ENCODE assay signal across 14 cellular contexts in genomic region chr9:1941989-1942388, GRCh38.
DNase-seq lines count a peak whose midpoint lies in the region; ATAC-seq and TF ChIP-seq lines count a peak whose summit lies in the region.
"Had no signal": no experiment of that assay in that cellular context is flagged by ENCODE, and none has a peak within 500 bp of the region (broad histone marks: within the 10 kb centered on the region; RNA-seq: fewer than 3 reads in every experiment).

No MANE protein-coding gene starts in this region.

- H3K79me2 ChIP-seq in OCI-LY3 (ENCODE audit: low read length): no peaks in the 10 kb centered on the region

- CTCF ChIA-PET in activated CD8-positive, alpha-beta T cell treated with anti-CD3 and anti-CD28 coated beads for 36 hours (lab: Charles Lee): interaction anchor here (0.7 to 1.6 kb wide), 6 partner anchors 11 to 214 kb away, joined by 3 to 4 read pairs (median 3); no protein-coding TSS in a partner anchor
- CTCF ChIA-PET in activated CD8-positive, alpha-beta T cell treated with anti-CD3 and anti-CD28 coated beads, Interleukin-2, amount 10 ng/mL, durations not matched to agents 7 days and 5 days (lab: Charles Lee): interaction anchor here (0.9 to 1.2 kb wide), 3 partner anchors 12 to 102 kb away, joined by 3 read pairs; no protein-coding TSS in a partner anchor
- CTCF ChIA-PET in activated naive CD4-positive, alpha-beta T cell treated with anti-CD3 and anti-CD28 coated beads, Interleukin-2, amount 10 ng/mL, durations not matched to agents 7 days and 5 days (lab: Charles Lee): interaction anchor here (1.3 kb wide), 2 partner anchors 126 to 130 kb away, joined by 4 read pairs; no protein-coding TSS in a partner anchor
- CTCF ChIA-PET in activated CD4-positive, alpha-beta memory T cell treated with anti-CD3 and anti-CD28 coated beads for 36 hours (lab: Charles Lee): interaction anchor here (1.5 to 4.1 kb wide), 3 partner anchors 125 to 214 kb away, joined by 5 to 14 read pairs (median 11); no protein-coding TSS in a partner anchor

- no peak overlapping the region for H3K4me3 ChIP-seq in OCI-LY3 (ENCODE audit: low read length)
- H3K4me3 ChIP-seq in fibroblast of pulmonary artery (replicated peaks; ENCODE audit: low read depth, low read length): no peak overlapping the region
- no peak overlapping the region for H3K4me3 ChIP-seq in tibial artery

- no peak overlapping the region for H2AFZ ChIP-seq in OCI-LY3 (ENCODE audit: low read depth, low read length)

- H3K9me3 ChIP-seq in OCI-LY3 (ENCODE audit: insufficient read depth, low read length): no peaks in the 10 kb centered on the region
- no peaks in the 10 kb centered on the region for H3K9me3 ChIP-seq in tibial artery

- TF ChIP-seq CTCF in activated CD8-positive, alpha-beta T cell treated with anti-CD3 and anti-CD28 coated beads for 36 hours (IDR thresholded peaks at IDR 0.05): peak; percentile 9
- TF ChIP-seq CTCF in OCI-LY3 (IDR thresholded peaks at IDR 0.05; ENCODE audit: low read depth, low read length): peak; percentile 43
- peak; percentile 30 for TF ChIP-seq CTCF in fibroblast of pulmonary artery (IDR thresholded peaks at IDR 0.05; ENCODE audit: low read length, missing control alignments)
- TF ChIP-seq CTCF in tibial artery (IDR thresholded peaks at IDR 0.05): peak; percentile 16 to 24

- POLR2A ChIA-PET in activated CD8-positive, alpha-beta T cell treated with anti-CD3 and anti-CD28 coated beads for 36 hours (lab: Charles Lee): interaction anchor here (0.6 kb wide), 1 partner anchor 226 kb away, joined by 3 read pairs; no protein-coding TSS in a partner anchor
- POLR2A ChIA-PET in activated CD8-positive, alpha-beta T cell treated with anti-CD3 and anti-CD28 coated beads, Interleukin-2, amount 10 ng/mL, durations not matched to agents 7 days and 5 days (lab: Charles Lee): no interaction called here
- POLR2A ChIA-PET in activated CD4-positive, alpha-beta memory T cell treated with anti-CD3 and anti-CD28 coated beads for 36 hours (lab: Charles Lee): no interaction called here

- no peak for ATAC-seq in activated CD8-positive, alpha-beta T cell treated with anti-CD3 and anti-CD28 coated beads for 36 hours
- no peak for ATAC-seq in activated CD8-positive, alpha-beta T cell treated with anti-CD3 and anti-CD28 coated beads, Interleukin-2, amount 10 ng/mL, durations not matched to agents 7 days and 5 days
- ATAC-seq: Right ventricle myocardium inferior had no signal

- intact Hi-C loops in activated CD8-positive, alpha-beta T cell treated with anti-CD3 and anti-CD28 coated beads for 36 hours (cut with micrococcal nuclease): loop anchor here (5.0 kb wide), 2 partner anchors 65 to 145 kb away; no protein-coding TSS in a partner anchor
- intact Hi-C loops in tibial artery (cut with DNase I; ENCODE audit: low total_unique reads): no loop called here
- intact Hi-C loops in activated CD4-positive, alpha-beta memory T cell treated with anti-CD3 and anti-CD28 coated beads for 36 hours (cut with micrococcal nuclease): loop anchor here (5.0 kb wide), 4 partner anchors 65 to 215 kb away; no protein-coding TSS in a partner anchor

- H3K4me2 ChIP-seq in OCI-LY3 (ENCODE audit: low read length): no peak overlapping the region

- H3K36me3 Mint-ChIP-seq in activated CD8-positive, alpha-beta T cell treated with anti-CD3 and anti-CD28 coated beads for 36 hours (ENCODE audit: low read depth): no peaks in the 10 kb centered on the region
- no peaks in the 10 kb centered on the region for H3K36me3 Mint-ChIP-seq in activated CD8-positive, alpha-beta T cell treated with anti-CD3 and anti-CD28 coated beads, Interleukin-2, amount 10 ng/mL, durations not matched to agents 7 days and 5 days (ENCODE audit: low read depth)
- no peaks in the 10 kb centered on the region for H3K36me3 Mint-ChIP-seq in activated naive CD4-positive, alpha-beta T cell treated with anti-CD3 and anti-CD28 coated beads, Interleukin-2, amount 10 ng/mL, durations not matched to agents 7 days and 5 days
- H3K36me3 Mint-ChIP-seq in activated CD4-positive, alpha-beta memory T cell treated with anti-CD3 and anti-CD28 coated beads for 36 hours: no peaks in the 10 kb centered on the region
- H3K36me3 Mint-ChIP-seq: brain had no signal

- H3K9ac ChIP-seq in OCI-LY3 (ENCODE audit: low read length): 0 out of 2 replicates have a peak overlapping the region, but pooled peaks have one; percentile 6

- H3K4me3 Mint-ChIP-seq in activated CD8-positive, alpha-beta T cell treated with anti-CD3 and anti-CD28 coated beads for 36 hours: no peak overlapping the region
- H3K4me3 Mint-ChIP-seq in activated CD8-positive, alpha-beta T cell treated with anti-CD3 and anti-CD28 coated beads, Interleukin-2, amount 10 ng/mL, durations not matched to agents 7 days and 5 days: no peak overlapping the region
- no peak overlapping the region for H3K4me3 Mint-ChIP-seq in activated naive CD4-positive, alpha-beta T cell treated with anti-CD3 and anti-CD28 coated beads, Interleukin-2, amount 10 ng/mL, durations not matched to agents 7 days and 5 days
- H3K4me3 Mint-ChIP-seq in activated CD4-positive, alpha-beta memory T cell treated with anti-CD3 and anti-CD28 coated beads for 36 hours: no peak overlapping the region
- H3K4me3 Mint-ChIP-seq: brain had no signal

- no peaks in the 10 kb centered on the region for H3K27me3 ChIP-seq in OCI-LY3 (ENCODE audit: low read depth, low read length)
- H3K27me3 ChIP-seq in tibial artery: no peaks in the 10 kb centered on the region

- no peaks in the 10 kb centered on the region for H4K20me1 ChIP-seq in OCI-LY3 (ENCODE audit: insufficient read depth, low read length)

- H3K27ac Mint-ChIP-seq in activated CD8-positive, alpha-beta T cell treated with anti-CD3 and anti-CD28 coated beads for 36 hours: no peak overlapping the region
- H3K27ac Mint-ChIP-seq in activated CD8-positive, alpha-beta T cell treated with anti-CD3 and anti-CD28 coated beads, Interleukin-2, amount 10 ng/mL, durations not matched to agents 7 days and 5 days: no peak overlapping the region
- H3K27ac Mint-ChIP-seq in activated naive CD4-positive, alpha-beta T cell treated with anti-CD3 and anti-CD28 coated beads, Interleukin-2, amount 10 ng/mL, durations not matched to agents 7 days and 5 days: no peak overlapping the region
- H3K27ac Mint-ChIP-seq in activated CD4-positive, alpha-beta memory T cell treated with anti-CD3 and anti-CD28 coated beads for 36 hours: no peak overlapping the region
- H3K27ac Mint-ChIP-seq: brain had no signal

- H3K9me3 Mint-ChIP-seq in activated CD8-positive, alpha-beta T cell treated with anti-CD3 and anti-CD28 coated beads for 36 hours: no peaks in the 10 kb centered on the region
- H3K9me3 Mint-ChIP-seq in activated CD8-positive, alpha-beta T cell treated with anti-CD3 and anti-CD28 coated beads, Interleukin-2, amount 10 ng/mL, durations not matched to agents 7 days and 5 days (ENCODE audit: insufficient read depth): no peaks in the 10 kb centered on the region
- H3K9me3 Mint-ChIP-seq in activated naive CD4-positive, alpha-beta T cell treated with anti-CD3 and anti-CD28 coated beads, Interleukin-2, amount 10 ng/mL, durations not matched to agents 7 days and 5 days: no peaks in the 10 kb centered on the region
- no peaks in the 10 kb centered on the region for H3K9me3 Mint-ChIP-seq in activated CD4-positive, alpha-beta memory T cell treated with anti-CD3 and anti-CD28 coated beads for 36 hours

- DNase-seq in activated CD8-positive, alpha-beta T cell treated with anti-CD3 and anti-CD28 coated beads for 36 hours: no peak
- no peak for DNase-seq in activated CD8-positive, alpha-beta T cell treated with anti-CD3 and anti-CD28 coated beads, Interleukin-2, amount 10 ng/mL, durations not matched to agents 7 days and 5 days
- DNase-seq in fibroblast of pulmonary artery (ENCODE audit: low read depth) (peak; percentile 11), tibial artery (no peak), T-helper 1 cell (no peak)
- DNase-seq in activated naive CD4-positive, alpha-beta T cell treated with anti-CD3 and anti-CD28 coated beads, Interleukin-2, amount 10 ng/mL, durations not matched to agents 7 days and 5 days: no peak
- DNase-seq in activated CD4-positive, alpha-beta memory T cell treated with anti-CD3 and anti-CD28 coated beads for 36 hours: no peak
- DNase-seq: activated CD4-positive, CD25-positive, alpha-beta regulatory T cell treated with anti-CD3 and anti-CD28 coated beads, Interleukin-2, amount 50 U/mL, for 72 hours; GDM1; NCI-H1092 treated with DMSO at 0.1 percent for 48 hours; NCI-H526 treated with DMSO at 0.1 percent for 48 hours had no signal

- H3K36me3 ChIP-seq in OCI-LY3 (replicated peaks; ENCODE audit: low read depth, low read length) (peaks cover 4% of the 10 kb centered on the region), tibial artery (no peaks in the 10 kb centered on the region)

- peaks cover 1% of the 10 kb centered on the region for H3K27me3 Mint-ChIP-seq in activated CD8-positive, alpha-beta T cell treated with anti-CD3 and anti-CD28 coated beads for 36 hours
- H3K27me3 Mint-ChIP-seq in activated CD8-positive, alpha-beta T cell treated with anti-CD3 and anti-CD28 coated beads, Interleukin-2, amount 10 ng/mL, durations not matched to agents 7 days and 5 days (ENCODE audit: low read depth): peaks cover 2% of the 10 kb centered on the region
- peaks cover 7% of the 10 kb centered on the region for H3K27me3 Mint-ChIP-seq in activated naive CD4-positive, alpha-beta T cell treated with anti-CD3 and anti-CD28 coated beads, Interleukin-2, amount 10 ng/mL, durations not matched to agents 7 days and 5 days
- H3K27me3 Mint-ChIP-seq in activated CD4-positive, alpha-beta memory T cell treated with anti-CD3 and anti-CD28 coated beads for 36 hours: peaks cover 8% of the 10 kb centered on the region
- H3K27me3 Mint-ChIP-seq: brain had no signal

- no peaks in the 10 kb centered on the region for H3K4me1 Mint-ChIP-seq in activated CD8-positive, alpha-beta T cell treated with anti-CD3 and anti-CD28 coated beads for 36 hours (ENCODE audit: low read depth)
- no peaks in the 10 kb centered on the region for H3K4me1 Mint-ChIP-seq in activated CD8-positive, alpha-beta T cell treated with anti-CD3 and anti-CD28 coated beads, Interleukin-2, amount 10 ng/mL, durations not matched to agents 7 days and 5 days (ENCODE audit: low read depth)
- H3K4me1 Mint-ChIP-seq in activated naive CD4-positive, alpha-beta T cell treated with anti-CD3 and anti-CD28 coated beads, Interleukin-2, amount 10 ng/mL, durations not matched to agents 7 days and 5 days: no peaks in the 10 kb centered on the region
- H3K4me1 Mint-ChIP-seq in activated CD4-positive, alpha-beta memory T cell treated with anti-CD3 and anti-CD28 coated beads for 36 hours (ENCODE audit: low read depth): peaks cover 3% of the 10 kb centered on the region

- H3K27ac ChIP-seq in OCI-LY3 (ENCODE audit: low read length) (peak overlapping the region; percentile 29; the same call in 1 of the 2 replicates), tibial artery (no peak overlapping the region)

- H3K4me1 ChIP-seq in OCI-LY3 (ENCODE audit: low read length): peaks cover 80% of the 10 kb centered on the region
- no peaks in the 10 kb centered on the region for H3K4me1 ChIP-seq in tibial artery
